ENCODE assay signal across 9 cellular contexts in genomic region chr7:141012696-141013344, GRCh38. TPM values are rescaled to one million over a fixed set of nuclear protein-coding genes. Genes with fewer than 3 reads are reported as not detected.
A peak's percentile ranks its signal among the peaks of the same experiment; 100 is the strongest.
DNase-seq lines count a peak whose midpoint lies in the region; ATAC-seq, FAIRE-seq and TF ChIP-seq lines count a peak whose summit lies in the region.
"Had no signal": no experiment of that assay in that cellular context is flagged by ENCODE, and none has a peak within 500 bp of the region (broad histone marks: within the 10 kb centered on the region; RNA-seq: fewer than 3 reads in every experiment).

No MANE protein-coding gene starts in this region.

- peak; percentile 13 for DNase-seq in AG08396 (ENCODE audit: low spot score)
- DNase-seq in H54 (ENCODE audit: insufficient read length, low spot score) = peak; percentile 17
- DNase-seq in activated B cell treated with CpG ODN at 0.5 μM for 24 hours = no peak
- DNase-seq in kidney glomerular epithelial cell (lab: John Stamatoyannopoulos, UW) = peak; percentile 51
- DNase-seq in H7 = no peak
- DNase-seq in SJCRH30 = no peak
- DNase-seq in aorta = no peak

- POLR2A ChIA-PET in activated B cell treated with CpG ODN at 0.5 μM for 24 hours (lab: Charles Lee) = interaction anchor here (0.6 to 1.3 kb wide), 2 partner anchors 88 to 202 kb away, joined by 3 to 4 read pairs; partner anchors contain the start of gene BRAF

- H3K4me1 Mint-ChIP-seq in activated B cell treated with CpG ODN at 0.5 μM for 24 hours = peaks cover 20% of the 10 kb centered on the region

- WGBS in aorta, 2 donors = 85 to 86% methylated on average over 2 of the region's 2 CpGs

- H3K4me3 ChIP-seq in H7 (ENCODE audit: insufficient read depth, low read depth, low read length) (no peak overlapping the region), SJCRH30 (no peak overlapping the region), aorta (ENCODE audit: low read length in 2 of 2) (no peak overlapping the region)

- ATAC-seq in activated B cell treated with CpG ODN at 0.5 μM for 24 hours (ENCODE audit: low read depth) = no peak
- no peak for ATAC-seq in GM19463 (IDR thresholded peaks at IDR 0.05; ENCODE audit: unreplicated experiment)
- no peak for ATAC-seq in aorta (ENCODE audit: low FRiP score)

- peaks cover 7% of the 10 kb centered on the region for H3K9me3 Mint-ChIP-seq in activated B cell treated with CpG ODN at 0.5 μM for 24 hours

- no peak for TF ChIP-seq POLR2A in H54 (IDR thresholded peaks at IDR 0.05; ENCODE audit: low read depth, low read length)

- H3K36me3 Mint-ChIP-seq in activated B cell treated with CpG ODN at 0.5 μM for 24 hours (ENCODE audit: low read depth) = peaks cover 37% of the 10 kb centered on the region

- H3K27me3 ChIP-seq in H7 (ENCODE audit: control insufficient read depth, insufficient read depth, low read length) (no peaks in the 10 kb centered on the region), SJCRH30 (no peaks in the 10 kb centered on the region), aorta (ENCODE audit: control insufficient read depth in 1 of 2, insufficient read depth in 2 of 2, low read length in 1 of 2) (no peaks in the 10 kb centered on the region)

- H3K4me3 Mint-ChIP-seq in activated B cell treated with CpG ODN at 0.5 μM for 24 hours = peak overlapping the region; percentile 36

- intact Hi-C loops in activated B cell treated with CpG ODN at 0.5 μM for 24 hours (cut with micrococcal nuclease) (loop anchor here (1.0 to 10.0 kb wide), 5 partner anchors 202 to 1878 kb away; partner anchors contain the start of gene KDM7A), aorta (cut with DNase I) (loop anchor here (2.0 to 10.0 kb wide), 5 partner anchors 88 to 722 kb away; partner anchors contain the start of genes ADCK2 (in 1 of the 2), BRAF (in 1 of the 2), MKRN1 (in 1 of the 2) and SSBP1 (in 1 of the 2))

- H3K27ac Mint-ChIP-seq in activated B cell treated with CpG ODN at 0.5 μM for 24 hours = peak overlapping the region; percentile 50

- H3K9me3 ChIP-seq in SJCRH30 (replicated peaks) (no peaks in the 10 kb centered on the region), aorta (ENCODE audit: control insufficient read depth, low read length) (peaks cover 2% of the 10 kb centered on the region)
- H3K9me3 ChIP-seq: neutrophil had no signal

- FAIRE-seq in H54 (lab: Jason Lieb, UNC) = no peak

- CTCF ChIA-PET in activated B cell treated with CpG ODN at 0.5 μM for 24 hours (lab: Charles Lee) = interaction anchor here (1.2 to 6.3 kb wide), 3 partner anchors 201 to 535 kb away, joined by 3 to 151 read pairs (median 4); no protein-coding TSS in a partner anchor

- TF ChIP-seq CTCF in activated B cell treated with CpG ODN at 0.5 μM for 24 hours (IDR thresholded peaks at IDR 0.05) = no peak

- H3K27ac ChIP-seq in SJCRH30 = no peak overlapping the region
- H3K27ac ChIP-seq in aorta (ENCODE audit: low read depth in 1 of 2, low read length in 2 of 2) = no peak overlapping the region
- H3K27ac ChIP-seq: neutrophil had no signal

- H3K36me3 ChIP-seq in H7 (replicated peaks; ENCODE audit: control insufficient read depth, insufficient read depth, low read length) (peaks cover 2% of the 10 kb centered on the region; the same call in 1 of the 2 replicates), SJCRH30 (peaks cover 3% of the 10 kb centered on the region; the same call in 1 of the 2 replicates), aorta (ENCODE audit: control insufficient read depth in 1 of 2, insufficient read depth in 2 of 2, low read length in 1 of 2) (no peaks in the 10 kb centered on the region)

- H3K4me1 ChIP-seq in SJCRH30 (0 out of 2 replicates have a peak, but pooled peaks cover 3% of the 10 kb centered on the region), aorta (ENCODE audit: control insufficient read depth in 1 of 2, insufficient read depth in 2 of 2, low read length in 2 of 2) (peaks cover 0 to 2% of the 10 kb centered on the region in 2 donors)

- peaks cover 7% of the 10 kb centered on the region for H3K27me3 Mint-ChIP-seq in activated B cell treated with CpG ODN at 0.5 μM for 24 hours

RNA-seq across cellular contexts. Expression of gene MRPS33, which starts 1.9 kb away (rescaled TPM):
- total RNA-seq in activated B cell treated with CpG ODN at 0.5 μM for 24 hours (37.5 and 46.4 TPM in 2 replicates), aorta (10 to 100 TPM; 21.0 to 23.4 TPM)
- total RNA-seq in H7 (2014; rRNA removed; shearing (Covaris generic)) = 51.0 and 61.0 TPM in 2 replicates
- total RNA-seq in SJCRH30 (2014; rRNA removed; shearing (Covaris generic)) = 54.8 and 59.4 TPM in 2 replicates
- polyA plus RNA-seq in aorta = 10 to 100 TPM; 36.8 to 72.5 TPM

Comparison
In these comparisons a context has a peak if more than half of its experiments do, and no peak if none do; other contexts are left out.
1. DNase-seq: peak in AG08396 (single experiment), H54 (single experiment) and kidney glomerular epithelial cell (single experiment); none in activated B cell treated with CpG ODN at 0.5 μM for 24 hours (single experiment), H7 (single experiment), SJCRH30 (0 of 2) and aorta (0 of 2).